Comparison of ENCODE assay signal across 8 cellular contexts in genomic region chr11:57644748-57645715, GRCh38. TPM values are rescaled to one million over a fixed set of nuclear protein-coding genes. Genes with fewer than 3 reads are reported as not detected.
DNase-seq lines count a peak whose midpoint lies in the region; ATAC-seq and TF ChIP-seq lines count a peak whose summit lies in the region.

No MANE protein-coding gene starts in this region.

- peak; percentile 60 for ATAC-seq in HG02884 (IDR thresholded peaks at IDR 0.05; ENCODE audit: unreplicated experiment)
- peak; percentile 67 for ATAC-seq in lung (ENCODE audit: insufficient read depth, low FRiP score)

- DNase-seq in NCI-H187 (lab: John Stamatoyannopoulos, UW) (peak; percentile 6 to 38), NCI-H187 treated with DMSO at 0.1 percent for 48 hours (lab: John Stamatoyannopoulos, UW) (no peak), NCI-H2227 treated with DMSO at 0.1 percent for 48 hours (lab: John Stamatoyannopoulos, UW) (peak; percentile 77), coronary artery (ENCODE audit: low spot score) (peak; percentile 89), lung (ENCODE audit: low spot score) (peak; percentile 87)
- peak; percentile 87 to 94 for DNase-seq in activated CD4-positive, alpha-beta T cell treated with anti-CD3 and anti-CD28 coated beads for 4 hours
- peak; percentile 79 for DNase-seq in stimulated activated CD8-positive, alpha-beta memory T cell treated with anti-CD3 and anti-CD28 coated beads, Interleukin-15, amount 100 ng/mL, for 1 hour (ENCODE audit: low read depth)

- H3K9me3 ChIP-seq in lung (ENCODE audit: control insufficient read depth in 2 of 2, insufficient read depth in 1 of 2, low read length in 1 of 2), result peaks cover 0 to 2% of the 10 kb centered on the region in 2 donors

- H3K27me3 ChIP-seq in lung (ENCODE audit: control insufficient read depth, insufficient read depth), result no peaks in the 10 kb centered on the region

- H3K4me1 ChIP-seq in lung (ENCODE audit: control insufficient read depth in 2 of 2, insufficient read depth in 2 of 2, low read length in 2 of 2), result peaks cover 0 to 28% of the 10 kb centered on the region in 2 donors

- H3K36me3 ChIP-seq in lung (ENCODE audit: control insufficient read depth in 2 of 2, insufficient read depth in 2 of 2, low read length in 2 of 2), result no peaks in the 10 kb centered on the region

- H3K4me3 ChIP-seq in coronary artery (peak overlapping the region; percentile 19), lung (no peak overlapping the region)

- H3K27ac ChIP-seq in coronary artery, result peak overlapping the region in 1 of 2 donors; percentile 44
- peak overlapping the region in 1 of 2 donors; percentile 18 for H3K27ac ChIP-seq in lung (ENCODE audit: low read depth in 1 of 2, low read length in 1 of 2)

- WGBS in lung, 2 donors, result 13 to 16% methylated on average over 18 of the region's 18 CpGs

- TF ChIP-seq CTCF in coronary artery (IDR thresholded peaks at IDR 0.05) (peak; percentile 97), lung (IDR thresholded peaks at IDR 0.05; ENCODE audit: control extremely low read depth, extremely low read depth) (peak; percentile 60)

RNA-seq across cellular contexts. Expression of gene YPEL4, which starts 4.7 kb away (rescaled TPM):
- total RNA-seq in lung, result 1 to 10 TPM; 1.3 to 1.5 TPM
- polyA plus RNA-seq in lung, result 1 to 10 TPM in 1 of 2 donors, under 1 TPM in 1; 0.71 to 3.1 TPM

RNA-seq across cellular contexts. Expression of gene CLP1, which starts 12.5 kb away (rescaled TPM):
- 10 to 100 TPM in 1 of 2 donors, 1 to 10 TPM in 1; 6.5 to 12.4 TPM for total RNA-seq in lung
- polyA plus RNA-seq in lung, result 10 to 100 TPM in 1 of 2 donors, 1 to 10 TPM in 1; 6.9 to 16.6 TPM

RNA-seq across cellular contexts. Expression of gene ZDHHC5, which starts 22.9 kb away (rescaled TPM):
- total RNA-seq in lung, result 10 to 100 TPM; 37.5 to 63.2 TPM
- polyA plus RNA-seq in lung, result 10 to 100 TPM; 28.7 to 48.4 TPM

RNA-seq across cellular contexts. Expression of gene SERPING1, which starts 47.5 kb away (rescaled TPM):
- total RNA-seq in lung, result 100 to 1,000 TPM; 102 to 407 TPM
- polyA plus RNA-seq in lung, result 100 to 1,000 TPM; 214 to 418 TPM
